1 cellular context compared by ENCODE assay signal in the genomic region with DNA sequence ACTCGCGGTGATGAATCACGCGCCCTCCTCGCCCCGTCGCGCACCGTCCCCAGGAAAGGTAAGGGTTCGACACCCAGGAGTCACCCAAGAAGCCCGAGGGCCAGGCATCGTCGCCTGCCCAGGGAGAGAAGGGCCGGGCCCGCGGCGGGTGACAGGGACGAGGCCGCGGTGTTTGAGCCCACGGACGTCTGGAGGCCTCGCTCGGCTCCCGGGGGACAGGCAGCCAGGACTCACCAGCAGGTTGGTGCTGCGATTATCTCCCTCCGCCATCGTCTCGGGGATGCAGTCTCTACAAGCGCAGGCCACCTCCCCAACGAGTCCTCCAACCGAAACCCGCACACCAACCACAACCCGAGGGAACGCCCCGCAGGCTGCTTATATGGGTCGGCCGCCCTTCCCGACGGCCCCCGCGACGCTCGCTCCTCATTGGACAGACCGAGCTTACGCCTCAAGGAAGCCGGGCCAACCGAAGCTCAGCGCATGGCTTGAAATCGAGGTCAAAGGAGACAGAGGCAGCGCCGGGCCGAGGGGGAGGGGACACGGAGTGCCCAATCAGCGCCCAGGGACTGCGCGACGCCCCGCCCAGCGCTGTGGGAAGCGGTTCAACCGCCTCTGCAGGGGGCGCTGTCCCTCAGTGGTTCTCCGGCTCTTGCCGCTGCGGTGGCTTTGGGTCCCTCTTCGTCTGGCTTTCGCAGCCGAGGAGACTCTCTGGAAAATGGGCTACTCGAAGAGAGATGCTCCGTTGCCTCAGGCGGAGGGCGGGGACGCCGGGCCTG.
A peak's percentile ranks its signal among the peaks of the same experiment; 100 is the strongest.
TF ChIP-seq lines count a peak whose summit lies in the region.

Gene ARL6IP1, minus strand, starts transcription at position 353 of the 776 bp plus-strand sequence. Its CDS starts 83 bp downstream, at position 270.

TF ChIP-seq in HepG2, 621 proteins besides CTCF, POLR2A, EP300 and RAD21 (continued from another document and continues in another):
- peak; percentile 83 for TF ChIP-seq ZNF264 (CRISPR knock-in tag; IDR thresholded peaks at IDR 0.05)
- peak; percentile 58 for TF ChIP-seq ZNF713 (CRISPR knock-in tag; IDR thresholded peaks at IDR 0.05)
- peak; percentile 96 for TF ChIP-seq ZSCAN9 (CRISPR knock-in tag; IDR thresholded peaks at IDR 0.05; ENCODE audit: borderline replicate concordance)
- TF ChIP-seq ZNF737 (CRISPR knock-in tag; IDR thresholded peaks at IDR 0.05; ENCODE audit: borderline replicate concordance) = peak; percentile 98
- no peak for TF ChIP-seq ZNF496 (CRISPR knock-in tag; IDR thresholded peaks at IDR 0.05; ENCODE audit: insufficient replicate concordance)
- TF ChIP-seq RELA (CRISPR knock-in tag; IDR thresholded peaks at IDR 0.05) = peak; percentile 78; the same call in 1 of the 2 replicates
- TF ChIP-seq, protein P1, sequence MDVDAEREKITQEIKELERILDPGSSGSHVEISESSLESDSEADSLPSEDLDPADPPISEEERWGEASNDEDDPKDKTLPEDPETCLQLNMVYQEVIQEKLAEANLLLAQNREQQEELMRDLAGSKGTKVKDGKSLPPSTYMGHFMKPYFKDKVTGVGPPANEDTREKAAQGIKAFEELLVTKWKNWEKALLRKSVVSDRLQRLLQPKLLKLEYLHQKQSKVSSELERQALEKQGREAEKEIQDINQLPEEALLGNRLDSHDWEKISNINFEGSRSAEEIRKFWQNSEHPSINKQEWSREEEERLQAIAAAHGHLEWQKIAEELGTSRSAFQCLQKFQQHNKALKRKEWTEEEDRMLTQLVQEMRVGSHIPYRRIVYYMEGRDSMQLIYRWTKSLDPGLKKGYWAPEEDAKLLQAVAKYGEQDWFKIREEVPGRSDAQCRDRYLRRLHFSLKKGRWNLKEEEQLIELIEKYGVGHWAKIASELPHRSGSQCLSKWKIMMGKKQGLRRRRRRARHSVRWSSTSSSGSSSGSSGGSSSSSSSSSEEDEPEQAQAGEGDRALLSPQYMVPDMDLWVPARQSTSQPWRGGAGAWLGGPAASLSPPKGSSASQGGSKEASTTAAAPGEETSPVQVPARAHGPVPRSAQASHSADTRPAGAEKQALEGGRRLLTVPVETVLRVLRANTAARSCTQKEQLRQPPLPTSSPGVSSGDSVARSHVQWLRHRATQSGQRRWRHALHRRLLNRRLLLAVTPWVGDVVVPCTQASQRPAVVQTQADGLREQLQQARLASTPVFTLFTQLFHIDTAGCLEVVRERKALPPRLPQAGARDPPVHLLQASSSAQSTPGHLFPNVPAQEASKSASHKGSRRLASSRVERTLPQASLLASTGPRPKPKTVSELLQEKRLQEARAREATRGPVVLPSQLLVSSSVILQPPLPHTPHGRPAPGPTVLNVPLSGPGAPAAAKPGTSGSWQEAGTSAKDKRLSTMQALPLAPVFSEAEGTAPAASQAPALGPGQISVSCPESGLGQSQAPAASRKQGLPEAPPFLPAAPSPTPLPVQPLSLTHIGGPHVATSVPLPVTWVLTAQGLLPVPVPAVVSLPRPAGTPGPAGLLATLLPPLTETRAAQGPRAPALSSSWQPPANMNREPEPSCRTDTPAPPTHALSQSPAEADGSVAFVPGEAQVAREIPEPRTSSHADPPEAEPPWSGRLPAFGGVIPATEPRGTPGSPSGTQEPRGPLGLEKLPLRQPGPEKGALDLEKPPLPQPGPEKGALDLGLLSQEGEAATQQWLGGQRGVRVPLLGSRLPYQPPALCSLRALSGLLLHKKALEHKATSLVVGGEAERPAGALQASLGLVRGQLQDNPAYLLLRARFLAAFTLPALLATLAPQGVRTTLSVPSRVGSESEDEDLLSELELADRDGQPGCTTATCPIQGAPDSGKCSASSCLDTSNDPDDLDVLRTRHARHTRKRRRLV (CRISPR knock-in tag; IDR thresholded peaks at IDR 0.05) = peak; percentile 96
- TF ChIP-seq NR1H2 (CRISPR knock-in tag; IDR thresholded peaks at IDR 0.05; ENCODE audit: borderline replicate concordance, low read depth) = peak; percentile 94; the same call in 1 of the 2 replicates
- peak; percentile 99 for TF ChIP-seq KLF6 (CRISPR knock-in tag; IDR thresholded peaks at IDR 0.05)
- TF ChIP-seq ZSCAN29 (CRISPR knock-in tag; conservative IDR thresholded peaks at IDR 0.05) = peak; percentile 96
- TF ChIP-seq MLLT10 (CRISPR knock-in tag; IDR thresholded peaks at IDR 0.05) = peak; percentile 81; the same call in 1 of the 2 replicates
- peak; percentile 93 for TF ChIP-seq ZFP37 (CRISPR knock-in tag; IDR thresholded peaks at IDR 0.05; ENCODE audit: borderline replicate concordance)
- TF ChIP-seq ZNF614 (CRISPR knock-in tag; IDR thresholded peaks at IDR 0.05; ENCODE audit: borderline replicate concordance) = peak; percentile 98
- no peak for TF ChIP-seq FOSL1 (CRISPR knock-in tag; IDR thresholded peaks at IDR 0.05; ENCODE audit: borderline replicate concordance)
- TF ChIP-seq ZNF878 (CRISPR knock-in tag; IDR thresholded peaks at IDR 0.05) = peak; percentile 98
- no peak for TF ChIP-seq ZNF282 (IDR thresholded peaks at IDR 0.05; ENCODE audit: partially characterized antibody)
- peak; percentile 98 for TF ChIP-seq ZNF782 (CRISPR knock-in tag; IDR thresholded peaks at IDR 0.05; ENCODE audit: borderline replicate concordance)
- TF ChIP-seq NFKB2 (CRISPR knock-in tag; IDR thresholded peaks at IDR 0.05; ENCODE audit: borderline replicate concordance) = peak; percentile 97
- TF ChIP-seq, protein P2, sequence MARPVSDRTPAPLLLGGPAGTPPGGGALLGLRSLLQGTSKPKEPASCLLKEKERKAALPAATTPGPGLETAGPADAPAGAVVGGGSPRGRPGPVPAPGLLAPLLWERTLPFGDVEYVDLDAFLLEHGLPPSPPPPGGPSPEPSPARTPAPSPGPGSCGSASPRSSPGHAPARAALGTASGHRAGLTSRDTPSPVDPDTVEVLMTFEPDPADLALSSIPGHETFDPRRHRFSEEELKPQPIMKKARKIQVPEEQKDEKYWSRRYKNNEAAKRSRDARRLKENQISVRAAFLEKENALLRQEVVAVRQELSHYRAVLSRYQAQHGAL (CRISPR knock-in tag; IDR thresholded peaks at IDR 0.05; ENCODE audit: not compliant biosample characterization) = peak; percentile 38
- TF ChIP-seq KLF11 (CRISPR knock-in tag; IDR thresholded peaks at IDR 0.05) = peak; percentile 99
- TF ChIP-seq, protein P3, sequence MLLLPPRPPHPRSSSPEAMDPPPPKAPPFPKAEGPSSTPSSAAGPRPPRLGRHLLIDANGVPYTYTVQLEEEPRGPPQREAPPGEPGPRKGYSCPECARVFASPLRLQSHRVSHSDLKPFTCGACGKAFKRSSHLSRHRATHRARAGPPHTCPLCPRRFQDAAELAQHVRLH (CRISPR knock-in tag; IDR thresholded peaks at IDR 0.05; ENCODE audit: borderline replicate concordance, low read depth) = peak; percentile 99
- TF ChIP-seq, protein P4, sequence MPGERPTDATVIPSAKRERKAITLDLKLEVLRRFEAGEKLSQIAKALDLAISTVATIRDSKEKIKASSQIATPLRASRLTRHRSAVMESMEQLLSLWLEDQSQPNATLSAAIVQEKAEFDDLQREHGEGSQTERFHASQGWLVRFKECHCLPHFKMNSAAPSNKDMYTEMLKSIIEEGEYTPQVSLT (CRISPR knock-in tag; IDR thresholded peaks at IDR 0.05; ENCODE audit: borderline replicate concordance, low read depth) = peak; percentile 92; the same call in 1 of the 2 replicates
- no peak for TF ChIP-seq ZNF253 (CRISPR knock-in tag; IDR thresholded peaks at IDR 0.05; ENCODE audit: borderline replicate concordance)
- peak; percentile 94 for TF ChIP-seq ZNF331 (CRISPR knock-in tag; IDR thresholded peaks at IDR 0.05)
- peak; percentile 96 for TF ChIP-seq RFXANK (CRISPR knock-in tag; IDR thresholded peaks at IDR 0.05)
- TF ChIP-seq ZMYM2 (CRISPR knock-in tag; IDR thresholded peaks at IDR 0.05) = peak; percentile 94
- TF ChIP-seq ZNF101 (CRISPR knock-in tag; IDR thresholded peaks at IDR 0.05; ENCODE audit: borderline replicate concordance, low read depth) = 0 out of 2 replicates have a peak, but pooled peaks have one; percentile 70
- TF ChIP-seq DNMT3B (CRISPR knock-in tag; conservative IDR thresholded peaks at IDR 0.05) = peak; percentile 59; the same call in 1 of the 2 replicates
- peak; percentile 85 for TF ChIP-seq MYC (CRISPR knock-in tag; IDR thresholded peaks at IDR 0.05; ENCODE audit: borderline replicate concordance)
- TF ChIP-seq SMC3 (IDR thresholded peaks at IDR 0.05; ENCODE audit: low read length) = peak; percentile 35; the same call in 1 of the 2 replicates
- TF ChIP-seq, protein P5, sequence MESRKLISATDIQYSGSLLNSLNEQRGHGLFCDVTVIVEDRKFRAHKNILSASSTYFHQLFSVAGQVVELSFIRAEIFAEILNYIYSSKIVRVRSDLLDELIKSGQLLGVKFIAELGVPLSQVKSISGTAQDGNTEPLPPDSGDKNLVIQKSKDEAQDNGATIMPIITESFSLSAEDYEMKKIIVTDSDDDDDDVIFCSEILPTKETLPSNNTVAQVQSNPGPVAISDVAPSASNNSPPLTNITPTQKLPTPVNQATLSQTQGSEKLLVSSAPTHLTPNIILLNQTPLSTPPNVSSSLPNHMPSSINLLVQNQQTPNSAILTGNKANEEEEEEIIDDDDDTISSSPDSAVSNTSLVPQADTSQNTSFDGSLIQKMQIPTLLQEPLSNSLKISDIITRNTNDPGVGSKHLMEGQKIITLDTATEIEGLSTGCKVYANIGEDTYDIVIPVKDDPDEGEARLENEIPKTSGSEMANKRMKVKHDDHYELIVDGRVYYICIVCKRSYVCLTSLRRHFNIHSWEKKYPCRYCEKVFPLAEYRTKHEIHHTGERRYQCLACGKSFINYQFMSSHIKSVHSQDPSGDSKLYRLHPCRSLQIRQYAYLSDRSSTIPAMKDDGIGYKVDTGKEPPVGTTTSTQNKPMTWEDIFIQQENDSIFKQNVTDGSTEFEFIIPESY (CRISPR knock-in tag; IDR thresholded peaks at IDR 0.05) = peak; percentile 85
- TF ChIP-seq HNRNPL (IDR thresholded peaks at IDR 0.05; ENCODE audit: low read depth, low read length) = peak; percentile 86; the same call in 1 of the 2 replicates
- TF ChIP-seq TBL1XR1 (IDR thresholded peaks at IDR 0.05; ENCODE audit: borderline replicate concordance, low read length, partially characterized antibody) = peak; percentile 91
- TF ChIP-seq MED13 (CRISPR knock-in tag; IDR thresholded peaks at IDR 0.05) = peak; percentile 91
- peak; percentile 88 for TF ChIP-seq ZNF772 (CRISPR knock-in tag; IDR thresholded peaks at IDR 0.05)
- TF ChIP-seq HOXA9 (CRISPR knock-in tag; IDR thresholded peaks at IDR 0.05; ENCODE audit: borderline replicate concordance) = peak; percentile 96
- TF ChIP-seq MTF1 (CRISPR knock-in tag; IDR thresholded peaks at IDR 0.05) = peak; percentile 92
- TF ChIP-seq ZNF558 (CRISPR knock-in tag; IDR thresholded peaks at IDR 0.05; ENCODE audit: borderline replicate concordance) = peak; percentile 99
- TF ChIP-seq SPEN (CRISPR knock-in tag; IDR thresholded peaks at IDR 0.05; ENCODE audit: low read depth) = peak; percentile 95
- TF ChIP-seq ATM (IDR thresholded peaks at IDR 0.05; ENCODE audit: borderline replicate concordance) = no peak
- TF ChIP-seq, protein P6, sequence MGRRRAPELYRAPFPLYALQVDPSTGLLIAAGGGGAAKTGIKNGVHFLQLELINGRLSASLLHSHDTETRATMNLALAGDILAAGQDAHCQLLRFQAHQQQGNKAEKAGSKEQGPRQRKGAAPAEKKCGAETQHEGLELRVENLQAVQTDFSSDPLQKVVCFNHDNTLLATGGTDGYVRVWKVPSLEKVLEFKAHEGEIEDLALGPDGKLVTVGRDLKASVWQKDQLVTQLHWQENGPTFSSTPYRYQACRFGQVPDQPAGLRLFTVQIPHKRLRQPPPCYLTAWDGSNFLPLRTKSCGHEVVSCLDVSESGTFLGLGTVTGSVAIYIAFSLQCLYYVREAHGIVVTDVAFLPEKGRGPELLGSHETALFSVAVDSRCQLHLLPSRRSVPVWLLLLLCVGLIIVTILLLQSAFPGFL (CRISPR knock-in tag; IDR thresholded peaks at IDR 0.05) = peak; percentile 95
- TF ChIP-seq, protein P7, sequence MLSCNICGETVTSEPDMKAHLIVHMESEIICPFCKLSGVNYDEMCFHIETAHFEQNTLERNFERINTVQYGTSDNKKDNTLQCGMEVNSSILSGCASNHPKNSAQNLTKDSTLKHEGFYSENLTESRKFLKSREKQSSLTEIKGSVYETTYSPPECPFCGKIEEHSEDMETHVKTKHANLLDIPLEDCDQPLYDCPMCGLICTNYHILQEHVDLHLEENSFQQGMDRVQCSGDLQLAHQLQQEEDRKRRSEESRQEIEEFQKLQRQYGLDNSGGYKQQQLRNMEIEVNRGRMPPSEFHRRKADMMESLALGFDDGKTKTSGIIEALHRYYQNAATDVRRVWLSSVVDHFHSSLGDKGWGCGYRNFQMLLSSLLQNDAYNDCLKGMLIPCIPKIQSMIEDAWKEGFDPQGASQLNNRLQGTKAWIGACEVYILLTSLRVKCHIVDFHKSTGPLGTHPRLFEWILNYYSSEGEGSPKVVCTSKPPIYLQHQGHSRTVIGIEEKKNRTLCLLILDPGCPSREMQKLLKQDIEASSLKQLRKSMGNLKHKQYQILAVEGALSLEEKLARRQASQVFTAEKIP (CRISPR knock-in tag; IDR thresholded peaks at IDR 0.05; ENCODE audit: borderline replicate concordance) = peak; percentile 80; the same call in 1 of the 2 replicates
- peak; percentile 97 for TF ChIP-seq AGO2 (optimal IDR thresholded peaks at IDR 0.05; ENCODE audit: low read depth, low read length)
- TF ChIP-seq SP5 (CRISPR knock-in tag; IDR thresholded peaks at IDR 0.05; ENCODE audit: borderline replicate concordance, low read depth) = peak; percentile 88; the same call in 1 of the 2 replicates
- peak; percentile 97 for TF ChIP-seq ZNF598 (CRISPR knock-in tag; IDR thresholded peaks at IDR 0.05; ENCODE audit: borderline replicate concordance)
- peak; percentile 94 for TF ChIP-seq HOXA3 (CRISPR knock-in tag; IDR thresholded peaks at IDR 0.05)
- TF ChIP-seq ZBTB4 (CRISPR knock-in tag; IDR thresholded peaks at IDR 0.05; ENCODE audit: borderline replicate concordance) = peak; percentile 95
- TF ChIP-seq FOXA3 (CRISPR knock-in tag; IDR thresholded peaks at IDR 0.05) = peak; percentile 80
- peak; percentile 87 for TF ChIP-seq ZNF232 (CRISPR knock-in tag; IDR thresholded peaks at IDR 0.05; ENCODE audit: borderline replicate concordance)
- TF ChIP-seq YEATS4 (CRISPR knock-in tag; IDR thresholded peaks at IDR 0.05; ENCODE audit: borderline replicate concordance) = peak; percentile 98
- peak; percentile 98 for TF ChIP-seq AHR (CRISPR knock-in tag; IDR thresholded peaks at IDR 0.05)
- no peak for TF ChIP-seq SMARCC2 (IDR thresholded peaks at IDR 0.05)
